ENCODE assay signal across 1 cellular context in genomic region chr16:85539629-85540291, GRCh38.
TF ChIP-seq lines count a peak whose summit lies in the region.

No MANE protein-coding gene starts in this region.

TF ChIP-seq in HepG2, 621 proteins besides CTCF, POLR2A, EP300 and RAD21 (continued from another document):
- TF ChIP-seq SP140L (CRISPR knock-in tag; IDR thresholded peaks at IDR 0.05; ENCODE audit: borderline replicate concordance) = 0 out of 2 replicates have a peak, but pooled peaks have one; percentile 66
- TF ChIP-seq EEA1 (CRISPR knock-in tag; IDR thresholded peaks at IDR 0.05; ENCODE audit: borderline replicate concordance) = no peak
- no peak for TF ChIP-seq FOXA1 (IDR thresholded peaks at IDR 0.05)
- TF ChIP-seq FOXA1 (CRISPR knock-in tag; IDR thresholded peaks at IDR 0.05) = no peak
- TF ChIP-seq HINFP (CRISPR knock-in tag; IDR thresholded peaks at IDR 0.05; ENCODE audit: low read depth) = peak; percentile 80; the same call in 1 of the 2 replicates
- no peak for TF ChIP-seq ZNF329 (CRISPR knock-in tag; IDR thresholded peaks at IDR 0.05; ENCODE audit: low read depth)
- no peak for TF ChIP-seq ZNF589 (CRISPR knock-in tag; conservative IDR thresholded peaks at IDR 0.05)
- no peak for TF ChIP-seq ZNF468 (CRISPR knock-in tag; IDR thresholded peaks at IDR 0.05)
- no peak for TF ChIP-seq NFIC (IDR thresholded peaks at IDR 0.05; ENCODE audit: low read length)
- 0 out of 2 replicates have a peak, but pooled peaks have one; percentile 33 for TF ChIP-seq ZSCAN20 (CRISPR knock-in tag; IDR thresholded peaks at IDR 0.05; ENCODE audit: borderline replicate concordance)
- peak; percentile 59; the same call in 1 of the 2 replicates for TF ChIP-seq TBX3 (IDR thresholded peaks at IDR 0.05; ENCODE audit: borderline replicate concordance)
- TF ChIP-seq ZFP37 (CRISPR knock-in tag; IDR thresholded peaks at IDR 0.05; ENCODE audit: borderline replicate concordance) = peak; percentile 83
- no peak for TF ChIP-seq ZNF235 (CRISPR knock-in tag; IDR thresholded peaks at IDR 0.05; ENCODE audit: borderline replicate concordance)
- no peak for TF ChIP-seq HBP1 (CRISPR knock-in tag; IDR thresholded peaks at IDR 0.05; ENCODE audit: low read depth)
- no peak for TF ChIP-seq POLR2AphosphoS2 (IDR thresholded peaks at IDR 0.05; ENCODE audit: low read depth, low read length)
- peak; percentile 60; the same call in 1 of the 2 replicates for TF ChIP-seq ZNF263 (CRISPR knock-in tag; IDR thresholded peaks at IDR 0.05)
- peak; percentile 94 for TF ChIP-seq HNF4A (CRISPR knock-in tag; IDR thresholded peaks at IDR 0.05)
- peak; percentile 75; the same call in 1 of the 2 replicates for TF ChIP-seq ZNF563 (CRISPR knock-in tag; IDR thresholded peaks at IDR 0.05)
- no peak for TF ChIP-seq NONO (IDR thresholded peaks at IDR 0.05)
- peak; percentile 66; the same call in 1 of the 2 replicates for TF ChIP-seq NONO (CRISPR knock-in tag; conservative IDR thresholded peaks at IDR 0.05)
- peak; percentile 68 for TF ChIP-seq ZNF574 (CRISPR knock-in tag; IDR thresholded peaks at IDR 0.05)
- no peak for TF ChIP-seq ZNF142 (CRISPR knock-in tag; IDR thresholded peaks at IDR 0.05)
- TF ChIP-seq ZNF644 (CRISPR knock-in tag; IDR thresholded peaks at IDR 0.05; ENCODE audit: low read depth) = no peak
- TF ChIP-seq MXI1 (IDR thresholded peaks at IDR 0.05; ENCODE audit: borderline replicate concordance, low read depth, low read length) = peak; percentile 65; the same call in 1 of the 3 replicates
- peak; percentile 61 for TF ChIP-seq MXD4 (CRISPR knock-in tag; IDR thresholded peaks at IDR 0.05)
- no peak for TF ChIP-seq SP4 (CRISPR knock-in tag; IDR thresholded peaks at IDR 0.05)
- TF ChIP-seq HNRNPK (IDR thresholded peaks at IDR 0.05; ENCODE audit: low read depth, low read length, poor library complexity, severe bottlenecking) = no peak
- TF ChIP-seq NCOA2 (CRISPR knock-in tag; IDR thresholded peaks at IDR 0.05) = peak; percentile 72; the same call in 1 of the 2 replicates
- TF ChIP-seq ZNF124 (CRISPR knock-in tag; IDR thresholded peaks at IDR 0.05) = peak; percentile 96
- TF ChIP-seq ZNF317 (CRISPR knock-in tag; IDR thresholded peaks at IDR 0.05) = no peak
- 0 out of 2 replicates have a peak, but pooled peaks have one; percentile 65 for TF ChIP-seq E2F2 (CRISPR knock-in tag; IDR thresholded peaks at IDR 0.05; ENCODE audit: borderline replicate concordance)
- no peak for TF ChIP-seq REPIN1 (CRISPR knock-in tag; IDR thresholded peaks at IDR 0.05; ENCODE audit: borderline replicate concordance, low read depth)
- TF ChIP-seq MIER2 (CRISPR knock-in tag; IDR thresholded peaks at IDR 0.05) = peak; percentile 39; the same call in 1 of the 2 replicates
- TF ChIP-seq ZNF530 (CRISPR knock-in tag; IDR thresholded peaks at IDR 0.05; ENCODE audit: low read depth) = no peak
- no peak for TF ChIP-seq ZBTB14 (CRISPR knock-in tag; IDR thresholded peaks at IDR 0.05)
- TF ChIP-seq NKX3-1 (CRISPR knock-in tag; IDR thresholded peaks at IDR 0.05) = peak; percentile 55
- peak; percentile 50; the same call in 1 of the 2 replicates for TF ChIP-seq SIX1 (CRISPR knock-in tag; IDR thresholded peaks at IDR 0.05; ENCODE audit: borderline replicate concordance)
- no peak for TF ChIP-seq MXD1 (CRISPR knock-in tag; IDR thresholded peaks at IDR 0.05)
